ENCODE assay signal across 8 cellular contexts in genomic region chr15:63402498-63403253, GRCh38. TPM values are rescaled to one million over a fixed set of nuclear protein-coding genes. Genes with fewer than 3 reads are reported as not detected.
A peak's percentile ranks its signal among the peaks of the same experiment; 100 is the strongest.
DNase-seq lines count a peak whose midpoint lies in the region; ATAC-seq, FAIRE-seq and TF ChIP-seq lines count a peak whose summit lies in the region.

No MANE protein-coding gene starts in this region.

- intact Hi-C loops in activated CD8-positive, alpha-beta T cell treated with anti-CD3 and anti-CD28 coated beads for 36 hours (cut with micrococcal nuclease): loop anchor here (2.0 to 5.0 kb wide), 2 partner anchors 114 to 355 kb away; no protein-coding TSS in a partner anchor
- intact Hi-C loops in left ventricle myocardium inferior (cut with micrococcal nuclease): loop anchor here (2.0 kb wide), 1 partner anchor 114 kb away; no protein-coding TSS in a partner anchor

- H3K27me3 ChIP-seq in left ventricle myocardium inferior (ENCODE audit: low read depth) (no peaks in the 10 kb centered on the region), small intestine (ENCODE audit: control insufficient read depth in 2 of 2, insufficient read depth in 2 of 2, low read length in 2 of 2) (no peaks in the 10 kb centered on the region)

- no peak overlapping the region for H3K27ac Mint-ChIP-seq in activated CD8-positive, alpha-beta T cell treated with anti-CD3 and anti-CD28 coated beads for 36 hours

- H3K27ac ChIP-seq in left ventricle myocardium inferior (replicated peaks): no peak overlapping the region
- no peak overlapping the region for H3K27ac ChIP-seq in small intestine (ENCODE audit: low read depth in 1 of 2, low read length in 1 of 2)

- H3K36me3 ChIP-seq in left ventricle myocardium inferior (no peaks in the 10 kb centered on the region), small intestine (ENCODE audit: control insufficient read depth in 2 of 2, insufficient read depth in 2 of 2, low read length in 2 of 2) (no peaks in the 10 kb centered on the region)

- 59 to 66% (median 62%) methylated on average over 7 of the region's 7 CpGs for WGBS in small intestine, 3 donors

- H3K4me3 Mint-ChIP-seq in activated CD8-positive, alpha-beta T cell treated with anti-CD3 and anti-CD28 coated beads for 36 hours: no peak overlapping the region

- H3K27me3 Mint-ChIP-seq in activated CD8-positive, alpha-beta T cell treated with anti-CD3 and anti-CD28 coated beads for 36 hours: no peaks in the 10 kb centered on the region

- DNase-seq in NCI-H1417 (lab: John Stamatoyannopoulos, UW): peak; percentile 11 to 62 (median 30)
- no peak for DNase-seq in NCI-H1417 treated with DMSO at 0.1 percent for 48 hours (lab: John Stamatoyannopoulos, UW)
- DNase-seq in MV-4-11 (lab: John Stamatoyannopoulos, UW): peak; percentile 32
- DNase-seq in activated CD8-positive, alpha-beta T cell treated with anti-CD3 and anti-CD28 coated beads for 36 hours: no peak
- no peak for DNase-seq in left ventricle myocardium inferior
- DNase-seq in small intestine: peak; percentile 42

- POLR2A ChIA-PET in activated CD8-positive, alpha-beta T cell treated with anti-CD3 and anti-CD28 coated beads for 36 hours (lab: Charles Lee): no interaction called here

- peak; percentile 63 for TF ChIP-seq CTCF in activated CD8-positive, alpha-beta T cell treated with anti-CD3 and anti-CD28 coated beads for 36 hours (IDR thresholded peaks at IDR 0.05)
- peak; percentile 77 for TF ChIP-seq CTCF in left ventricle myocardium inferior (IDR thresholded peaks at IDR 0.05; ENCODE audit: borderline replicate concordance)

- H3K4me3 ChIP-seq in left ventricle myocardium inferior (no peak overlapping the region), small intestine (ENCODE audit: low read depth in 1 of 2, low read length in 2 of 2) (no peak overlapping the region)

- H3K36me3 Mint-ChIP-seq in activated CD8-positive, alpha-beta T cell treated with anti-CD3 and anti-CD28 coated beads for 36 hours (ENCODE audit: low read depth): no peaks in the 10 kb centered on the region

- peaks cover 9% of the 10 kb centered on the region for H3K4me1 Mint-ChIP-seq in activated CD8-positive, alpha-beta T cell treated with anti-CD3 and anti-CD28 coated beads for 36 hours (ENCODE audit: low read depth)

- no peaks in the 10 kb centered on the region for H3K4me1 ChIP-seq in left ventricle myocardium inferior
- H3K4me1 ChIP-seq in small intestine (ENCODE audit: control insufficient read depth in 2 of 2, insufficient read depth in 1 of 2, low read depth in 1 of 2, low read length in 1 of 2): no peaks in the 10 kb centered on the region

- peak; percentile 55 for ATAC-seq in activated CD8-positive, alpha-beta T cell treated with anti-CD3 and anti-CD28 coated beads for 36 hours
- ATAC-seq in HG02840 (IDR thresholded peaks at IDR 0.05; ENCODE audit: low FRiP score, unreplicated experiment) (no peak), GM18868 (IDR thresholded peaks at IDR 0.05; ENCODE audit: unreplicated experiment) (no peak)

- CTCF ChIA-PET in activated CD8-positive, alpha-beta T cell treated with anti-CD3 and anti-CD28 coated beads for 36 hours (lab: Charles Lee): interaction anchor here (0.6 to 3.3 kb wide), 13 partner anchors 9 to 525 kb away, joined by 3 to 49 read pairs (median 4); no protein-coding TSS in a partner anchor

- H3K9me3 ChIP-seq in left ventricle myocardium inferior (replicated peaks) (no peaks in the 10 kb centered on the region), small intestine (ENCODE audit: control insufficient read depth, low read depth) (no peaks in the 10 kb centered on the region)

- no peak for FAIRE-seq in small intestine (lab: Jason Lieb, UNC)

- no peaks in the 10 kb centered on the region for H3K9me3 Mint-ChIP-seq in activated CD8-positive, alpha-beta T cell treated with anti-CD3 and anti-CD28 coated beads for 36 hours

RNA-seq across cellular contexts. Expression of gene CA12, which starts 21.0 kb away (rescaled TPM):
- total RNA-seq in activated CD8-positive, alpha-beta T cell treated with anti-CD3 and anti-CD28 coated beads for 36 hours: under 1 TPM in 1 of 2 experiments, not detected in 1; 0.58 TPM
- total RNA-seq in left ventricle myocardium inferior: 0.25 TPM
- polyA plus RNA-seq in small intestine: 1 to 10 TPM in 1 of 3 donors, under 1 TPM in 1, not detected in 1; 0.27 to 1.8 TPM

Comparison
In these comparisons a context has a peak if more than half of its experiments do, and no peak if none do; other contexts are left out.
1. DNase-seq: peak in NCI-H1417 (3 of 3), MV-4-11 (single experiment) and small intestine (single experiment); none in NCI-H1417 treated with DMSO at 0.1 percent for 48 hours (single experiment), activated CD8-positive, alpha-beta T cell treated with anti-CD3 and anti-CD28 coated beads for 36 hours (single experiment) and left ventricle myocardium inferior (single experiment).